8 cellular contexts compared by ENCODE assay signal in genomic region chr1:149917590-149918144, GRCh38. TPM values are rescaled to one million over a fixed set of nuclear protein-coding genes. Genes with fewer than 3 reads are reported as not detected.
DNase-seq lines count a peak whose midpoint lies in the region; ATAC-seq and TF ChIP-seq lines count a peak whose summit lies in the region.

Gene SV2A (minus strand): TSS chr1:149917844. CDS start chr1:149913840, 4,004 bp downstream.

- H3K27me3 ChIP-seq in RWPE2 (ENCODE audit: insufficient read depth, poor library complexity, severe bottlenecking) (no peaks in the 10 kb centered on the region), adipocyte (replicated peaks; ENCODE audit: control insufficient read depth, insufficient read depth, low read length) (peaks cover 6% of the 10 kb centered on the region), right cardiac atrium (ENCODE audit: control insufficient read depth, insufficient read depth) (no peaks in the 10 kb centered on the region)

- H3K27ac Mint-ChIP-seq in HFFc6 = peak within 1 kb of the TSS; percentile 71

- H3K27ac ChIP-seq in RWPE2 (ENCODE audit: poor library complexity, severe bottlenecking) (no peak within 1 kb of the TSS), right cardiac atrium (ENCODE audit: low read length) (no peak within 1 kb of the TSS)

- H3K27me3 Mint-ChIP-seq in HFFc6 (ENCODE audit: insufficient read depth) = peaks cover 1% of the 10 kb centered on the region; the same call in 1 of the 2 replicates

- ATAC-seq in RWPE2 (ENCODE audit: low read depth) (peak; percentile 72), right cardiac atrium (peak; percentile 76 to 77), GM19351 (IDR thresholded peaks at IDR 0.05; ENCODE audit: unreplicated experiment) (no peak)

- intact Hi-C loops in right cardiac atrium (cut with DNase I) = no loop called here

- H3K36me3 ChIP-seq in RWPE2 (ENCODE audit: low read depth) (peaks cover 3% of the 10 kb centered on the region), adipocyte (ENCODE audit: control insufficient read depth, insufficient read depth, low read length, severe bottlenecking) (peaks cover 14% of the 10 kb centered on the region)

- H3K9ac ChIP-seq in adipocyte (ENCODE audit: low read length) = peak within 1 kb of the TSS; percentile 78

- TF ChIP-seq CTCF in HFFc6 (IDR thresholded peaks at IDR 0.05) (no peak), RWPE2 (IDR thresholded peaks at IDR 0.05; ENCODE audit: poor library complexity, severe bottlenecking) (no peak)

- peak within 1 kb of the TSS; percentile 91 for H3K4me3 Mint-ChIP-seq in HFFc6

- H3K4me3 ChIP-seq in RWPE2 (ENCODE audit: severe bottlenecking) (peak within 1 kb of the TSS; percentile 46), adipocyte (ENCODE audit: low read length) (peak within 1 kb of the TSS; percentile 79), right cardiac atrium (ENCODE audit: low read length) (peak within 1 kb of the TSS; percentile 33)

- no peaks in the 10 kb centered on the region for H3K9me3 ChIP-seq in RWPE2 (ENCODE audit: severe bottlenecking)
- no peaks in the 10 kb centered on the region for H3K9me3 ChIP-seq in adipocyte (ENCODE audit: control insufficient read depth, low read length)
- H3K9me3 ChIP-seq in right cardiac atrium (ENCODE audit: control insufficient read depth, low read length) = no peaks in the 10 kb centered on the region

- under 1% methylated on average over 24 of the region's 24 CpGs for WGBS in right cardiac atrium

- DNase-seq in AG08396 (ENCODE audit: low spot score) (peak; percentile 84), HFFc6 (peak; percentile 19), RWPE2 (ENCODE audit: low spot score) (no peak), adipocyte (ENCODE audit: low read depth) (peak; percentile 80), right cardiac atrium (peak in 2 of 3 donors; percentile 54 to 69), retina (peak; percentile 81), amniotic stem cell (lab: John Stamatoyannopoulos, UW) (no peak)

- H3K9me3 Mint-ChIP-seq in HFFc6 = no peaks in the 10 kb centered on the region

- H3K36me3 Mint-ChIP-seq in HFFc6 (ENCODE audit: low read depth) = peaks cover 10% of the 10 kb centered on the region; the same call in 1 of the 2 replicates

- H3K4me1 ChIP-seq in RWPE2 (ENCODE audit: insufficient read depth, poor library complexity, severe bottlenecking) = no peaks in the 10 kb centered on the region
- H3K4me1 ChIP-seq in adipocyte (ENCODE audit: control insufficient read depth, insufficient read depth, low read length) = no peaks in the 10 kb centered on the region
- no peaks in the 10 kb centered on the region for H3K4me1 ChIP-seq in right cardiac atrium (ENCODE audit: control insufficient read depth, insufficient read depth, low read length)

- H3K4me1 Mint-ChIP-seq in HFFc6 (ENCODE audit: low read depth) = peaks cover 25% of the 10 kb centered on the region

RNA-seq across cellular contexts. Expression of gene SV2A, which starts in this region (rescaled TPM):
- 10 to 100 TPM; 16.1 to 28.5 (median 26.1) TPM for total RNA-seq in HFFc6 (2021; fragmentation: NEBNext Ultra II Directional; extraction: Animal tissue kit (Norgen Biotek cat#: 25700))
- 1 to 10 TPM; 1.2 to 2.8 (median 1.6) TPM for total RNA-seq in right cardiac atrium
- polyA plus RNA-seq in right cardiac atrium = 1.0 TPM

Comparison
In these comparisons a context has a peak if more than half of its experiments do, and no peak if none do; other contexts are left out.
1. RNA of gene SV2A (total RNA-seq): 16.1 to 28.5 TPM in HFFc6; 1.2 to 2.8 TPM in right cardiac atrium; every median in the first group is over 4 times any median in the second.
2. DNase-seq: peak in AG08396 (single experiment), HFFc6 (single experiment), adipocyte (single experiment), right cardiac atrium (2 of 3) and retina (single experiment); none in RWPE2 (single experiment) and amniotic stem cell (single experiment).
3. Peak in every context shown above with its lines, with median percentiles within 50 percentile points of each other: H3K4me3 ChIP-seq.